In the genomic region with DNA sequence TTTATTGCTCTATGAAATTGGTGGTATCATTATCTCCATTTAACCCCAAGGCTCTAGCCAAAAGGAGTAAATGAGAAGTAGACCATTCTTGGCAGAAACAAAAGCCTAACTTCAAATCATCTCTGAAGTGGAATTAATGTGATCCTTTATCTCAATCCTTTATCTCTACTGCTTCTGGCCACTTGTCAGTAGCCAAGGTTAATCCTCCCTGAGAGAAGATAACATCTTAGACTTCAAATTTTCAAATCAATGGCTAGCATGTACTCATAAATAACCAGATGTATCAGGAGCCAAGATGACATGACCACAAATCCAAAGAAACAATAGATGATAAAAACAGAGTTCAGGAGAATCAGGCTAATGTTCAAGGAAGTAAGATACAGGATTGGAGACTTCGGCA, we compare ENCODE assay signal across 13 cellular contexts.
DNase-seq lines count a peak whose midpoint lies in the region; ATAC-seq and TF ChIP-seq lines count a peak whose summit lies in the region.
"Had no signal": no experiment of that assay in that cellular context is flagged by ENCODE, and none has a peak within 500 bp of the region (broad histone marks: within the 10 kb centered on the region; RNA-seq: fewer than 3 reads in every experiment).

No MANE protein-coding gene starts in this region.

- CTCF ChIA-PET in SK-N-SH (lab: Yijun Ruan, JAX) = no interaction called here

- H3K27ac ChIP-seq in 22Rv1 (peak overlapping the region; percentile 22), SK-N-SH (ENCODE audit: low read depth in 2 of 2, low read length in 1 of 2) (no peak overlapping the region), endodermal cell (ENCODE audit: low read depth, low read length) (no peak overlapping the region)
- H3K27ac ChIP-seq: C4-2B had no signal

- POLR2A ChIA-PET in SK-N-SH (lab: Yijun Ruan, JAX) = no interaction called here

- H3K4me3 ChIP-seq in SK-N-SH (ENCODE audit: low read depth in 2 of 2, low read length in 1 of 2) = no peak overlapping the region
- H3K4me3 ChIP-seq in endodermal cell (ENCODE audit: low read length) = peak overlapping the region; percentile 3

- H3K36me3 ChIP-seq in SK-N-SH (replicated peaks in 1 of 2; ENCODE audit: control insufficient read depth in 1 of 2, insufficient read depth in 2 of 2, low read length in 1 of 2) (no peaks in the 10 kb centered on the region), endodermal cell (ENCODE audit: control insufficient read depth, insufficient read depth, low read length) (no peaks in the 10 kb centered on the region)

- H3K9ac ChIP-seq in SK-N-SH (no peak overlapping the region), endodermal cell (ENCODE audit: extremely low read depth, low read length, poor library complexity, severe bottlenecking) (no peak overlapping the region)

- no peak overlapping the region for H2AFZ ChIP-seq in SK-N-SH (ENCODE audit: low read depth)

- no peaks in the 10 kb centered on the region for H3K36me3 Mint-ChIP-seq in endodermal cell (ENCODE audit: low read depth)

- H3K27me3 Mint-ChIP-seq in endodermal cell (ENCODE audit: insufficient read depth) = no peaks in the 10 kb centered on the region
- H3K27me3 Mint-ChIP-seq: CD4-positive, alpha-beta T cell had no signal

- peaks cover 29% of the 10 kb centered on the region for H3K4me1 Mint-ChIP-seq in endodermal cell

- DNase-seq in M059J (ENCODE audit: low read depth) = peak; percentile 74
- no peak for DNase-seq in SK-N-SH
- no peak for DNase-seq in endodermal cell
- DNase-seq in GM10266 (ENCODE audit: extremely low spot score) = no peak
- DNase-seq in activated CD4-positive, alpha-beta T cell treated with anti-CD3 and anti-CD28 coated beads, Interleukin-2, amount 50 U/mL, for 48 hours = no peak
- DNase-seq: ACHN; AML-193; Caco-2; CD4-positive, alpha-beta T cell; H9 had no signal

- no peaks in the 10 kb centered on the region for H3K9me2 ChIP-seq in SK-N-SH

- peaks cover 10% of the 10 kb centered on the region for H3K9me3 Mint-ChIP-seq in endodermal cell
- H3K9me3 Mint-ChIP-seq: CD4-positive, alpha-beta T cell; H9 had no signal

- no peaks in the 10 kb centered on the region; the same call in 1 of the 2 replicates for H3K9me3 ChIP-seq in SK-N-SH
- H3K9me3 ChIP-seq in endodermal cell (ENCODE audit: control insufficient read depth, low read length) = peaks cover 9% of the 10 kb centered on the region
- H3K9me3 ChIP-seq: Caco-2 had no signal

- 0 out of 4 replicates have a peak, but pooled peaks of 1 of the 2 experiments have one; percentile 18 for TF ChIP-seq EP300 in SK-N-SH (IDR thresholded peaks at IDR 0.05; ENCODE audit: borderline replicate concordance in 1 of 2, low read depth in 1 of 2, low read length in 1 of 2)

- H4K20me1 ChIP-seq in SK-N-SH (ENCODE audit: insufficient read depth) = no peaks in the 10 kb centered on the region

- no peak for ATAC-seq in GM21825 (IDR thresholded peaks at IDR 0.05; ENCODE audit: unreplicated experiment)

- no peaks in the 10 kb centered on the region for H3K27me3 ChIP-seq in SK-N-SH (ENCODE audit: insufficient read depth)
- H3K27me3 ChIP-seq in endodermal cell (ENCODE audit: control insufficient read depth, insufficient read depth, low read length, poor library complexity, severe bottlenecking) = no peaks in the 10 kb centered on the region

- no peak for TF ChIP-seq RAD21 in SK-N-SH (IDR thresholded peaks at IDR 0.05; ENCODE audit: low read length)

- no peaks in the 10 kb centered on the region for H3K79me2 ChIP-seq in SK-N-SH (ENCODE audit: insufficient read depth)

- H3K4me1 ChIP-seq in SK-N-SH (ENCODE audit: control insufficient read depth in 1 of 2, insufficient read depth in 2 of 2, low read depth in 1 of 2, low read length in 1 of 2) (no peaks in the 10 kb centered on the region), endodermal cell (ENCODE audit: control insufficient read depth, insufficient read depth, low read length) (peaks cover 11% of the 10 kb centered on the region)

- TF ChIP-seq CTCF in 22Rv1 (IDR thresholded peaks at IDR 0.05) = no peak
- TF ChIP-seq CTCF in SK-N-SH (IDR thresholded peaks at IDR 0.05) = no peak
- TF ChIP-seq CTCF in endodermal cell (conservative IDR thresholded peaks at IDR 0.05) = no peak
- TF ChIP-seq CTCF in GM10266 (IDR thresholded peaks at IDR 0.05; ENCODE audit: control insufficient read depth, insufficient read depth, low read depth, missing control alignments) = no peak

- H3K4me2 ChIP-seq in SK-N-SH = no peak overlapping the region

- WGBS in SK-N-SH (ENCODE audit: low lambda C conversion rate) = 86% methylated on average over 1 of the region's 1 CpG
- 93% methylated on average over 1 of the region's 1 CpG; no CpG with 5 or more reads in 1 of the 2 experiments for WGBS in endodermal cell (ENCODE audit: insufficient coverage in 1 of 2, insufficient read length in 1 of 2), 2 experiments

- no peaks in the 10 kb centered on the region for H3F3A ChIP-seq in SK-N-SH (replicated peaks; ENCODE audit: insufficient read depth)

- H3K27ac Mint-ChIP-seq in endodermal cell = no peak overlapping the region
- H3K27ac Mint-ChIP-seq: CD4-positive, alpha-beta T cell; H9 had no signal

- H3K4me3 Mint-ChIP-seq in endodermal cell = no peak overlapping the region
- H3K4me3 Mint-ChIP-seq: CD4-positive, alpha-beta T cell; H9 had no signal

TF ChIP-seq in SK-N-SH, 30 proteins besides CTCF, POLR2A, EP300 and RAD21:
- TF ChIP-seq MEF2A (IDR thresholded peaks at IDR 0.05; ENCODE audit: borderline replicate concordance, low read depth) (no peak), TCF12 (IDR thresholded peaks at IDR 0.05) (peak; percentile 54), NRF1 (IDR thresholded peaks at IDR 0.05; ENCODE audit: low read depth, low read length) (no peak), NFIC (IDR thresholded peaks at IDR 0.05; ENCODE audit: borderline replicate concordance) (no peak), JUND (IDR thresholded peaks at IDR 0.05) (peak; percentile 34; the same call in 1 of the 2 replicates)
- TF ChIP-seq, protein P1, sequence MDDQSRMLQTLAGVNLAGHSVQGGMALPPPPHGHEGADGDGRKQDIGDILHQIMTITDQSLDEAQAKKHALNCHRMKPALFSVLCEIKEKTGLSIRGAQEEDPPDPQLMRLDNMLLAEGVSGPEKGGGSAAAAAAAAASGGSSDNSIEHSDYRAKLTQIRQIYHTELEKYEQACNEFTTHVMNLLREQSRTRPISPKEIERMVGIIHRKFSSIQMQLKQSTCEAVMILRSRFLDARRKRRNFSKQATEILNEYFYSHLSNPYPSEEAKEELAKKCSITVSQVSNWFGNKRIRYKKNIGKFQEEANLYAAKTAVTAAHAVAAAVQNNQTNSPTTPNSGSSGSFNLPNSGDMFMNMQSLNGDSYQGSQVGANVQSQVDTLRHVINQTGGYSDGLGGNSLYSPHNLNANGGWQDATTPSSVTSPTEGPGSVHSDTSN (IDR thresholded peaks at IDR 0.05) = peak; percentile 61
- TF ChIP-seq, protein P2, sequence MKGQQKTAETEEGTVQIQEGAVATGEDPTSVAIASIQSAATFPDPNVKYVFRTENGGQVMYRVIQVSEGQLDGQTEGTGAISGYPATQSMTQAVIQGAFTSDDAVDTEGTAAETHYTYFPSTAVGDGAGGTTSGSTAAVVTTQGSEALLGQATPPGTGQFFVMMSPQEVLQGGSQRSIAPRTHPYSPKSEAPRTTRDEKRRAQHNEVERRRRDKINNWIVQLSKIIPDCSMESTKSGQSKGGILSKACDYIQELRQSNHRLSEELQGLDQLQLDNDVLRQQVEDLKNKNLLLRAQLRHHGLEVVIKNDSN (IDR thresholded peaks at IDR 0.05; ENCODE audit: borderline replicate concordance, low read depth) = no peak
